ENCODE assay signal across 11 cellular contexts in genomic region chr5:147801461-147801860, GRCh38. TPM values are rescaled to one million over a fixed set of nuclear protein-coding genes. Genes with fewer than 3 reads are reported as not detected.
"Had no signal": no experiment of that assay in that cellular context is flagged by ENCODE, and none has a peak within 500 bp of the region (broad histone marks: within the 10 kb centered on the region; RNA-seq: fewer than 3 reads in every experiment).

No MANE protein-coding gene starts in this region.

- H3K4me1 ChIP-seq: HAP-1 had no signal

- H3K9me3 ChIP-seq: HAP-1 had no signal

- H3K27ac ChIP-seq: GM23248, HL-60 had no signal

- FAIRE-seq: K562 had no signal

- H3K4me3 ChIP-seq: GM23248, HAP-1, K562 had no signal

- H2AFZ ChIP-seq: GM23248 had no signal

- ATAC-seq: HCT116, K562 had no signal

- DNase-seq: GM23248, GOT3, H7, HFFc6, IMR-90 had no signal

- H3K36me3 ChIP-seq: HAP-1 had no signal

- H3K9ac ChIP-seq: GM23248 had no signal

RNA-seq across cellular contexts. Expression of gene JAKMIP2, which starts 18.9 kb away (rescaled TPM):
- total RNA-seq: GM23248, HFFc6, K562 had no signal
- polyA plus RNA-seq: IMR-90, K562 had no signal

RNA-seq across cellular contexts. Expression of gene SPINK1, which starts 30.0 kb away (rescaled TPM):
- total RNA-seq: GM23248, H4, HFFc6, HT1080, IMR-90 had no signal
- polyA plus RNA-seq: GM23248, IMR-90 had no signal
